In genomic region chr20:53656653-53657288, GRCh38 we compare ENCODE assay signal across 8 cellular contexts.
A peak's percentile ranks its signal among the peaks of the same experiment; 100 is the strongest.
DNase-seq lines count a peak whose midpoint lies in the region; ATAC-seq, FAIRE-seq and TF ChIP-seq lines count a peak whose summit lies in the region.

No MANE protein-coding gene starts in this region.

- H3K4me1 Mint-ChIP-seq in activated CD8-positive, alpha-beta T cell treated with anti-CD3 and anti-CD28 coated beads for 36 hours (ENCODE audit: low read depth): peaks cover 74% of the 10 kb centered on the region

- H2AFZ ChIP-seq in HepG2 (ENCODE audit: low read length): no peak overlapping the region

- no peak for ATAC-seq in A549
- ATAC-seq in activated CD8-positive, alpha-beta T cell treated with anti-CD3 and anti-CD28 coated beads for 36 hours: peak; percentile 13
- no peak for ATAC-seq in HepG2
- no peak for ATAC-seq in esophagus mucosa
- ATAC-seq in HG03039 (IDR thresholded peaks at IDR 0.05; ENCODE audit: unreplicated experiment): no peak
- ATAC-seq in HG02759 (IDR thresholded peaks at IDR 0.05; ENCODE audit: unreplicated experiment): no peak

- TF ChIP-seq RAD21 in A549 (conservative IDR thresholded peaks at IDR 0.05 in 1 of 2, IDR thresholded peaks at IDR 0.05 in 1 of 2): no peak
- TF ChIP-seq RAD21 in HepG2 (CRISPR knock-in tag; IDR thresholded peaks at IDR 0.05): no peak

- H3K36me3 Mint-ChIP-seq in activated CD8-positive, alpha-beta T cell treated with anti-CD3 and anti-CD28 coated beads for 36 hours (ENCODE audit: low read depth): no peaks in the 10 kb centered on the region

- no peaks in the 10 kb centered on the region for H3K9me3 ChIP-seq in A549
- no peaks in the 10 kb centered on the region for H3K9me3 ChIP-seq in HepG2 (ENCODE audit: low read length)

- H3K4me3 Mint-ChIP-seq in activated CD8-positive, alpha-beta T cell treated with anti-CD3 and anti-CD28 coated beads for 36 hours: peak overlapping the region; percentile 35

- POLR2A ChIA-PET in A549 (lab: Yijun Ruan, JAX) (no interaction called here), HepG2 (lab: Yijun Ruan, JAX) (interaction anchor here (0.6 to 1.6 kb wide), 4 partner anchors 14 to 63 kb away, joined by 3 read pairs; partner anchors contain the start of gene ZNF217)
- POLR2A ChIA-PET in activated CD8-positive, alpha-beta T cell treated with anti-CD3 and anti-CD28 coated beads for 36 hours (lab: Charles Lee): interaction anchor here (0.7 to 1.7 kb wide), 7 partner anchors 14 to 77 kb away, joined by 3 to 7 read pairs (median 4); no protein-coding TSS in a partner anchor

- TF ChIP-seq POLR2A in A549 (IDR thresholded peaks at IDR 0.05; ENCODE audit: low read length): no peak
- TF ChIP-seq POLR2A in HepG2 (IDR thresholded peaks at IDR 0.05; ENCODE audit: insufficient read depth in 1 of 2, low read depth in 2 of 2, low read length in 2 of 2): no peak

- WGBS in A549 (ENCODE audit: missing lambda C conversion rate): 42% methylated on average over 3 of the region's 3 CpGs
- WGBS in HepG2 (ENCODE audit: low lambda C conversion rate): 70% methylated on average over 3 of the region's 3 CpGs

- peaks cover 72% of the 10 kb centered on the region for H3K4me1 ChIP-seq in A549
- H3K4me1 ChIP-seq in HepG2 (ENCODE audit: insufficient read depth, low read length): peaks cover 76% of the 10 kb centered on the region

- TF ChIP-seq EP300 in A549 (IDR thresholded peaks at IDR 0.05) (no peak), HepG2 (IDR thresholded peaks at IDR 0.05; ENCODE audit: low read depth in 2 of 2, low read length in 2 of 2) (no peak), HepG2 (CRISPR knock-in tag; IDR thresholded peaks at IDR 0.05; ENCODE audit: borderline replicate concordance) (no peak)

- FAIRE-seq in A549 (lab: Jason Lieb, UNC): no peak
- no peak for FAIRE-seq in HepG2 (lab: Jason Lieb, UNC)

- no peaks in the 10 kb centered on the region for H3K9me3 Mint-ChIP-seq in activated CD8-positive, alpha-beta T cell treated with anti-CD3 and anti-CD28 coated beads for 36 hours

- CTCF ChIA-PET in A549 (lab: Yijun Ruan, JAX): interaction anchor here (0.8 kb wide), 1 partner anchor 44 kb away, joined by 3 read pairs; no protein-coding TSS in a partner anchor
- CTCF ChIA-PET in activated CD8-positive, alpha-beta T cell treated with anti-CD3 and anti-CD28 coated beads for 36 hours (lab: Charles Lee): interaction anchor here (1.4 to 1.5 kb wide), 3 partner anchors 29 to 283 kb away, joined by 3 to 5 read pairs (median 4); no protein-coding TSS in a partner anchor
- CTCF ChIA-PET in HepG2 (lab: Yijun Ruan, JAX; ENCODE audit: low intra/inter-chr PET ratio, low total read pairs): no interaction called here

- no peaks in the 10 kb centered on the region for H3K79me2 ChIP-seq in HepG2 (ENCODE audit: insufficient read depth, low read length)

- peak overlapping the region; percentile 84 for H3K27ac Mint-ChIP-seq in activated CD8-positive, alpha-beta T cell treated with anti-CD3 and anti-CD28 coated beads for 36 hours

- no peaks in the 10 kb centered on the region for H3K36me3 ChIP-seq in HepG2 (replicated peaks in 1 of 2; ENCODE audit: control insufficient read depth in 1 of 2, insufficient read depth in 2 of 2, low read length in 2 of 2)

- H4K20me1 ChIP-seq in HepG2 (ENCODE audit: insufficient read depth, low read length): no peaks in the 10 kb centered on the region

- H3K27me3 Mint-ChIP-seq in activated CD8-positive, alpha-beta T cell treated with anti-CD3 and anti-CD28 coated beads for 36 hours: no peaks in the 10 kb centered on the region

- DNase-seq in A549 (ENCODE audit: low read depth in 1 of 2, low spot score in 1 of 2): no peak
- DNase-seq in H4 (ENCODE audit: low spot score): peak; percentile 14
- no peak for DNase-seq in activated CD8-positive, alpha-beta T cell treated with anti-CD3 and anti-CD28 coated beads for 36 hours
- DNase-seq in HepG2 (ENCODE audit: low spot score): no peak
- no peak for DNase-seq in stimulated activated CD4-positive, alpha-beta T cell treated with anti-CD3 and anti-CD28 coated beads, Interleukin-2, amount 100 ng/mL, for 48 hours

- no peaks in the 10 kb centered on the region for H3K27me3 ChIP-seq in HepG2 (ENCODE audit: control insufficient read depth in 1 of 2, insufficient read depth in 2 of 2, low read length in 2 of 2)

- in situ Hi-C loops in HepG2 (cut with HindIII; ENCODE audit: extremely low pct_ligation_motif_present, low pct_unique_long_range_greater_than_20kb): no loop called here

- intact Hi-C loops in activated CD8-positive, alpha-beta T cell treated with anti-CD3 and anti-CD28 coated beads for 36 hours (cut with micrococcal nuclease): loop anchor here (2.0 to 5.0 kb wide), 2 partner anchors 50 to 79 kb away; no protein-coding TSS in a partner anchor
- intact Hi-C loops in HepG2 (cut with micrococcal nuclease; ENCODE audit: unreplicated experiment): no loop called here

- no TSS peak for BruUV-seq in HepG2 (replicated peaks; lab: Mats Ljungman, UMichigan)

- no peak overlapping the region for H3K4me3 ChIP-seq in A549
- no peak overlapping the region for H3K4me3 ChIP-seq in HepG2 (replicated peaks in 1 of 3; ENCODE audit: insufficient read depth in 1 of 3, low read depth in 2 of 3, low read length in 3 of 3)

- peak overlapping the region; percentile 82 for H3K4me2 ChIP-seq in A549
- H3K4me2 ChIP-seq in HepG2 (ENCODE audit: low read depth, low read length): no peak overlapping the region

- H3K27ac ChIP-seq in A549 (peak overlapping the region; percentile 87 to 90), HepG2 (ENCODE audit: extremely low read length, insufficient read depth, low read length) (no peak overlapping the region)

- H3K9ac ChIP-seq in HepG2 (ENCODE audit: insufficient read depth, low read depth, low read length): no peak overlapping the region

- TF ChIP-seq CTCF in A549 (IDR thresholded peaks at IDR 0.05) (no peak), HepG2 (CRISPR knock-in tag; IDR thresholded peaks at IDR 0.05) (no peak)
- no peak for TF ChIP-seq CTCF in activated CD8-positive, alpha-beta T cell treated with anti-CD3 and anti-CD28 coated beads for 36 hours (IDR thresholded peaks at IDR 0.05)

TF ChIP-seq in A549, 52 proteins besides CTCF, POLR2A, EP300 and RAD21 (continues in another document):
- TF ChIP-seq RCOR1 (IDR thresholded peaks at IDR 0.05; ENCODE audit: low read depth, low read length): no peak
- TF ChIP-seq MAZ (IDR thresholded peaks at IDR 0.05; ENCODE audit: borderline replicate concordance, low read depth, low read length): no peak
- no peak for TF ChIP-seq ELK1 (IDR thresholded peaks at IDR 0.05; ENCODE audit: low read depth, low read length)
- peak; percentile 96 to 97 for TF ChIP-seq CEBPB (IDR thresholded peaks at IDR 0.05)
- no peak for TF ChIP-seq FOSL2 (IDR thresholded peaks at IDR 0.05)
- TF ChIP-seq FOSL2 (CRISPR knock-in tag; IDR thresholded peaks at IDR 0.05): no peak; the same call in 1 of the 2 replicates
- TF ChIP-seq E2F6 (IDR thresholded peaks at IDR 0.05; ENCODE audit: borderline replicate concordance, low read depth): no peak
- TF ChIP-seq SMC3 (IDR thresholded peaks at IDR 0.05): no peak; the same call in 2 of the 3 replicates
- TF ChIP-seq ZNF302 (CRISPR knock-in tag; IDR thresholded peaks at IDR 0.05): 0 out of 2 replicates have a peak, but pooled peaks have one; percentile 13
- TF ChIP-seq HOXA7 (CRISPR knock-in tag; IDR thresholded peaks at IDR 0.05): no peak
- no peak for TF ChIP-seq CBX8 (IDR thresholded peaks at IDR 0.05)

TF ChIP-seq in HepG2, 621 proteins besides CTCF, POLR2A, EP300 and RAD21 (continues in another document):
- TF ChIP-seq ZNF549 (CRISPR knock-in tag; IDR thresholded peaks at IDR 0.05) (no peak), CREB1 (IDR thresholded peaks at IDR 0.05) (no peak), CREB1 (CRISPR knock-in tag; IDR thresholded peaks at IDR 0.05) (peak; percentile 2; the same call in 1 of the 2 replicates), ZNF772 (CRISPR knock-in tag; IDR thresholded peaks at IDR 0.05) (no peak), RBM39 (IDR thresholded peaks at IDR 0.05; ENCODE audit: low read depth, low read length, poor library complexity, severe bottlenecking) (no peak), KLF12 (CRISPR knock-in tag; IDR thresholded peaks at IDR 0.05; ENCODE audit: borderline replicate concordance) (no peak), AKNA (CRISPR knock-in tag; IDR thresholded peaks at IDR 0.05; ENCODE audit: borderline replicate concordance) (no peak), ZNF615 (CRISPR knock-in tag; IDR thresholded peaks at IDR 0.05; ENCODE audit: borderline replicate concordance) (no peak), MED8 (CRISPR knock-in tag; IDR thresholded peaks at IDR 0.05; ENCODE audit: insufficient replicate concordance) (no peak), EED (CRISPR knock-in tag; IDR thresholded peaks at IDR 0.05) (no peak), PPARG (CRISPR knock-in tag; conservative IDR thresholded peaks at IDR 0.05) (no peak)

Comparison
In these comparisons a context has a peak if more than half of its experiments do, and no peak if none do; other contexts are left out.
1. Of the 38 proteins assayed by ChIP-seq in both HepG2 and A549: peak only in HepG2: none; only in A549: none; in both: CEBPB; in neither: 37.